21 cellular contexts compared by ENCODE assay signal in the genomic region with DNA sequence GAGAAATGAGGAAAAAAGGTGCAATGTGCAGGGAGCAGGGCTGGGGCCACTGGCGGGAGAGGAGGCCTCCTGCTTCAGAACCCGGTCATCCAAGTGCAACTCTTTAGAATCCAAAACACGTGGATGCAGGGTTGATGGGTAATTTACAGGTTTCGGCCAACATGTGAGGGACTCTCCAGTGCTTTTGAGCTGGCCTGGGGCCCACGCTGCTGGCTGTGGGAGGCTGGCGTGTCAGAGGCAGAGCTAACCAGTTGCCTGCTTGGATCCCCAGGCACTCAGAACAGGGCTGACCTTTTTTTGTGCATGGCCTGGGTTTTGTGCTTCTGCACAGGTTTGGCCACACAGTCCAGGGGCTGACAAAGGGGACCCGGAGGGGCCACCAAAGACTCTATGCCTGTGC.
"Had no signal": no experiment of that assay in that cellular context is flagged by ENCODE, and none has a peak within 500 bp of the region (broad histone marks: within the 10 kb centered on the region; RNA-seq: fewer than 3 reads in every experiment).

No MANE protein-coding gene starts in this region.

- H3K4me3 Mint-ChIP-seq: activated CD8-positive, alpha-beta T cell treated with anti-CD3 and anti-CD28 coated beads, Interleukin-2, amount 10 ng/mL, durations not matched to agents 7 days and 5 days; activated naive CD8-positive, alpha-beta T cell treated with anti-CD3 and anti-CD28 coated beads, Interleukin-2, amount 50 U/mL, for 24 hours; activated T-helper 1 cell treated with anti-CD3 and anti-CD28 coated beads, Interleukin-12 subunit alpha, Interleukin-12 subunit beta, Interleukin-2, Interleukin-4 antibody, amounts not matched to agents 30 ng/mL and 10 ng/mL and 1 ng/mL, durations not matched to agents 14 hours and 24 hours and 36 hours; brain; naive thymus-derived CD4-positive, alpha-beta T cell; neural crest cell; T-helper 2 cell treated with Interferon-gamma antibody and Interleukin-4, amounts not matched to agents 5 μg/mL and 100 μg/mL, for 36 hours had no signal

- DNase-seq: activated CD4-positive, alpha-beta T cell treated with anti-CD3 and anti-CD28 coated beads for 1 hour; activated CD4-positive, alpha-beta T cell treated with anti-CD3 and anti-CD28 coated beads, Interleukin-2, amount 50 U/mL, for 1 hour; activated CD8-positive, alpha-beta T cell treated with anti-CD3 and anti-CD28 coated beads, Interleukin-2, amount 10 ng/mL, durations not matched to agents 7 days and 5 days; activated gamma-delta T cell; activated naive CD4-positive, alpha-beta T cell treated with anti-CD3 and anti-CD28 coated beads, Interleukin-2, amount 50 U/mL, for 16 hours; activated naive CD8-positive, alpha-beta T cell treated with anti-CD3 and anti-CD28 coated beads, Interleukin-2, amount 50 U/mL, for 24 hours; anterior cingulate cortex; effector CD4-positive, alpha-beta T cell; foreskin melanocyte; kidney; naive thymus-derived CD4-positive, alpha-beta T cell; spleen; stimulated activated CD4-positive, alpha-beta T cell treated with anti-CD3 and anti-CD28 coated beads, Interleukin-4, amount 100 ng/mL, for 1 hour; stimulated activated naive CD4-positive, alpha-beta T cell; WERI-Rb-1 had no signal

- ATAC-seq: activated CD8-positive, alpha-beta T cell treated with anti-CD3 and anti-CD28 coated beads, Interleukin-2, amount 10 ng/mL, durations not matched to agents 7 days and 5 days; activated naive CD8-positive, alpha-beta T cell treated with anti-CD3 and anti-CD28 coated beads, Interleukin-2, amount 50 U/mL, for 24 hours; naive thymus-derived CD4-positive, alpha-beta T cell had no signal

- H3K4me3 ChIP-seq: spleen, thoracic aorta had no signal

- H3K4me1 Mint-ChIP-seq: activated naive CD8-positive, alpha-beta T cell treated with anti-CD3 and anti-CD28 coated beads, Interleukin-2, amount 50 U/mL, for 24 hours had no signal

- H3K27ac ChIP-seq: spleen, thoracic aorta, WERI-Rb-1 had no signal

- H3K27ac Mint-ChIP-seq: activated CD8-positive, alpha-beta T cell treated with anti-CD3 and anti-CD28 coated beads, Interleukin-2, amount 10 ng/mL, durations not matched to agents 7 days and 5 days; activated naive CD8-positive, alpha-beta T cell treated with anti-CD3 and anti-CD28 coated beads, Interleukin-2, amount 50 U/mL, for 24 hours; activated T-helper 1 cell treated with anti-CD3 and anti-CD28 coated beads, Interleukin-12 subunit alpha, Interleukin-12 subunit beta, Interleukin-2, Interleukin-4 antibody, amounts not matched to agents 30 ng/mL and 10 ng/mL and 1 ng/mL, durations not matched to agents 14 hours and 24 hours and 36 hours; brain; naive thymus-derived CD4-positive, alpha-beta T cell; progenitor cell of endocrine pancreas; T-helper 2 cell treated with Interferon-gamma antibody and Interleukin-4, amounts not matched to agents 5 μg/mL and 100 μg/mL, for 36 hours had no signal

- H3K9me3 ChIP-seq: spleen, thoracic aorta had no signal

- H3K36me3 ChIP-seq: spleen, thoracic aorta, WERI-Rb-1 had no signal

- FAIRE-seq: kidney had no signal

- H3K36me3 Mint-ChIP-seq: brain had no signal
